24 cellular contexts compared by ENCODE assay signal in genomic region chr13:44147648-44148047, GRCh38.
"Had no signal": no experiment of that assay in that cellular context is flagged by ENCODE, and none has a peak within 500 bp of the region (broad histone marks: within the 10 kb centered on the region; RNA-seq: fewer than 3 reads in every experiment).

No MANE protein-coding gene starts in this region.

- H3K4me2 ChIP-seq: KMS-11, SK-N-SH had no signal

- H3K27ac Mint-ChIP-seq: activated naive CD4-positive, alpha-beta T cell treated with anti-CD3 and anti-CD28 coated beads, Interleukin-2, amount 50 U/mL, for 72 hours; activated naive CD8-positive, alpha-beta T cell treated with anti-CD3 and anti-CD28 coated beads, Interleukin-2, amount 50 U/mL, for 24 hours; T-helper 1 cell treated with Interleukin-12 subunit alpha and Interleukin-12 subunit beta and Interleukin-4 antibody, amounts not matched to agents 30 μg/mL and 1 μg/mL, for 36 hours had no signal

- H3K9ac ChIP-seq: KMS-11, SK-N-SH had no signal

- H3K36me3 ChIP-seq: MG63, SJCRH30 had no signal

- H3K9me3 Mint-ChIP-seq: activated naive CD4-positive, alpha-beta T cell treated with anti-CD3 and anti-CD28 coated beads, Interleukin-2, amount 50 U/mL, for 72 hours; activated naive CD8-positive, alpha-beta T cell treated with anti-CD3 and anti-CD28 coated beads, Interleukin-2, amount 50 U/mL, for 24 hours; activated T-cell treated with anti-CD3 and anti-CD28 coated beads, Interleukin-2, amount 50 U/mL, for 4 hours; T-helper 1 cell treated with Interleukin-12 subunit alpha and Interleukin-12 subunit beta and Interleukin-4 antibody, amounts not matched to agents 30 μg/mL and 1 μg/mL, for 36 hours had no signal

- H3K4me3 ChIP-seq: MG63, SJCRH30 had no signal

- H3K27me3 ChIP-seq: MG63, SJCRH30 had no signal

- H3K27ac ChIP-seq: KMS-11, RWPE1, SJCRH30 had no signal

- ATAC-seq: activated naive CD4-positive, alpha-beta T cell treated with anti-CD3 and anti-CD28 coated beads, Interleukin-2, amount 50 U/mL, for 72 hours; activated naive CD8-positive, alpha-beta T cell treated with anti-CD3 and anti-CD28 coated beads, Interleukin-2, amount 50 U/mL, for 24 hours; activated T-cell treated with anti-CD3 and anti-CD28 coated beads, Interleukin-2, amount 50 U/mL, for 4 hours had no signal

- H3K36me3 Mint-ChIP-seq: activated naive CD4-positive, alpha-beta T cell treated with anti-CD3 and anti-CD28 coated beads, Interleukin-2, amount 50 U/mL, for 72 hours had no signal

- H3K9me3 ChIP-seq: MG63, SJCRH30, SK-N-SH had no signal

- DNase-seq: activated CD4-positive, alpha-beta T cell treated with anti-CD3 and anti-CD28 coated beads for 48 hours; activated CD4-positive, alpha-beta T cell treated with anti-CD3 and anti-CD28 coated beads, Interleukin-2, amount 50 U/mL, for 4 hours; activated CD4-positive, CD25-positive, alpha-beta regulatory T cell treated with anti-CD3 and anti-CD28 coated beads, Interleukin-2, amount 50 U/mL, for 72 hours; activated CD8-positive, alpha-beta memory T cell treated with anti-CD3 and anti-CD28 coated beads for 24 hours; activated effector memory CD4-positive, alpha-beta T cell treated with anti-CD3 and anti-CD28 coated beads, Interleukin-2, amount 50 U/mL, for 16 hours; activated naive CD4-positive, alpha-beta T cell treated with Interleukin-2 at 50 U/mL for 16 hours; activated naive CD8-positive, alpha-beta T cell treated with anti-CD3 and anti-CD28 coated beads, Interleukin-2, amount 50 U/mL, for 24 hours; activated T-cell treated with anti-CD3 and anti-CD28 coated beads, Interleukin-2, amount 50 U/mL, for 4 hours; amniotic stem cell; MG63; MV-4-11; NCI-H1092 treated with DMSO at 0.1 percent for 48 hours; NCI-H1694 treated with DMSO at 0.1 percent for 48 hours; NCI-H2171 treated with DMSO at 0.1 percent for 48 hours; NCI-H226; NCI-H526; NCI-H774; Right ventricle myocardium superior; SJCRH30; SK-N-SH had no signal

- H3K4me1 ChIP-seq: SJCRH30 had no signal

- H3K4me3 Mint-ChIP-seq: activated naive CD8-positive, alpha-beta T cell treated with anti-CD3 and anti-CD28 coated beads, Interleukin-2, amount 50 U/mL, for 24 hours; activated T-cell treated with anti-CD3 and anti-CD28 coated beads, Interleukin-2, amount 50 U/mL, for 4 hours; T-helper 1 cell treated with Interleukin-12 subunit alpha and Interleukin-12 subunit beta and Interleukin-4 antibody, amounts not matched to agents 30 μg/mL and 1 μg/mL, for 36 hours had no signal
